ENCODE assay signal across 1 cellular context in the genomic region with DNA sequence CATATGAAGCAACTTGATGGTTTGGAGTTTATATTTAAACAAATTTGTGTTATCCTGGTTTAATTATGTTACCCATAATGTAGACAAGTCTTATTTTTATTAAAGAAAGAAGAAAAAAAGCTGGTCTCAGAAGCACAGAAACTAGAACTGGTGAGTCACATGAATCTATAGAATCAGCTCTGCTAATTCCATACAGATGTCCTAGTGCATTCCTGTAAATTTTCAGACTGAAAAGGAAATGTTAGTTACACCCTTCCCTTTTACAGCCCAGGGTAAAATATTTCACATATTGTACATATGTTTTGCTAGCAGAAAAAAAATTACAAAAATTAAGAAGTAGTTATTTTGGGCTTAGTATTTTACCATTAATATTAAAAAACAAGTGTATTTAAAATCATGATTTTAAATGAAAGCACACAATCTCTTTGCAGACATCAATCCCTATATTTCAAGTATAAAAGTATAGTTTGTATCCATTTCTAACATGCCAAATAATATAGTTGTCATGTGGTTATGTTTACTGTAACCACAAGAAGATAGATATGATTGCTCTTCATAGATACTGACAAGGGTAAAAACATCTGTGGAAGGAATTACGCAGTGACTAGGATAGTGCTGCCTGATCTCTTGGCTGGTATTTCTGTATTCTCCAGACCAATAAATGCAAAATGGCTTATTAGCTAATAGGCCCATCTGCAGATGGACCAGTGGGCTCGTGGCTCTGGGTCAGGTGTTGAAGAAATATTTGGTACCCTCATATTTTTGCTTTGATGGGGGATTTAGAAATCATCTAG.
TF ChIP-seq lines count a peak whose summit lies in the region.

No MANE protein-coding gene starts in this region.

TF ChIP-seq in A549, 52 proteins besides CTCF, POLR2A, EP300 and RAD21 (continued from another document):
- TF ChIP-seq, protein P1, sequence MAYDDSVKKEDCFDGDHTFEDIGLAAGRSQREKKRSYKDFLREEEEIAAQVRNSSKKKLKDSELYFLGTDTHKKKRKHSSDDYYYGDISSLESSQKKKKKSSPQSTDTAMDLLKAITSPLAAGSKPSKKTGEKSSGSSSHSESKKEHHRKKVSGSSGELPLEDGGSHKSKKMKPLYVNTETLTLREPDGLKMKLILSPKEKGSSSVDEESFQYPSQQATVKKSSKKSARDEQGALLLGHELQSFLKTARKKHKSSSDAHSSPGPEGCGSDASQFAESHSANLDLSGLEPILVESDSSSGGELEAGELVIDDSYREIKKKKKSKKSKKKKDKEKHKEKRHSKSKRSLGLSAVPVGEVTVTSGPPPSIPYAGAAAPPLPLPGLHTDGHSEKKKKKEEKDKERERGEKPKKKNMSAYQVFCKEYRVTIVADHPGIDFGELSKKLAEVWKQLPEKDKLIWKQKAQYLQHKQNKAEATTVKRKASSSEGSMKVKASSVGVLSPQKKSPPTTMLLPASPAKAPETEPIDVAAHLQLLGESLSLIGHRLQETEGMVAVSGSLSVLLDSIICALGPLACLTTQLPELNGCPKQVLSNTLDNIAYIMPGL (CRISPR knock-in tag; IDR thresholded peaks at IDR 0.05; ENCODE audit: borderline replicate concordance): no peak
- TF ChIP-seq POLR2AphosphoS2 (conservative IDR thresholded peaks at IDR 0.05; ENCODE audit: low read length) (no peak), EHF (CRISPR knock-in tag; IDR thresholded peaks at IDR 0.05) (no peak), KDM5A (IDR thresholded peaks at IDR 0.05) (no peak), NFE2L2 (conservative IDR thresholded peaks at IDR 0.05; ENCODE audit: low read length) (no peak), TP53 (CRISPR knock-in tag; IDR thresholded peaks at IDR 0.05) (no peak), JUN (IDR thresholded peaks at IDR 0.05) (no peak), CHD2 (IDR thresholded peaks at IDR 0.05; ENCODE audit: low read length, partially characterized antibody) (no peak), ZNF302 (CRISPR knock-in tag; IDR thresholded peaks at IDR 0.05) (no peak), BHLHE40 (IDR thresholded peaks at IDR 0.05; ENCODE audit: low read depth, low read length) (no peak), JUNB (IDR thresholded peaks at IDR 0.05) (no peak), HEYL (CRISPR knock-in tag; IDR thresholded peaks at IDR 0.05) (no peak), ZSCAN20 (CRISPR knock-in tag; IDR thresholded peaks at IDR 0.05) (no peak), HOXB13 (CRISPR knock-in tag; IDR thresholded peaks at IDR 0.05; ENCODE audit: low read depth) (no peak)
- TF ChIP-seq, protein P2, sequence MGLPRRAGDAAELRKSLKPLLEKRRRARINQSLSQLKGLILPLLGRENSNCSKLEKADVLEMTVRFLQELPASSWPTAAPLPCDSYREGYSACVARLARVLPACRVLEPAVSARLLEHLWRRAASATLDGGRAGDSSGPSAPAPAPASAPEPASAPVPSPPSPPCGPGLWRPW (IDR thresholded peaks at IDR 0.05): no peak
- TF ChIP-seq, protein P3, sequence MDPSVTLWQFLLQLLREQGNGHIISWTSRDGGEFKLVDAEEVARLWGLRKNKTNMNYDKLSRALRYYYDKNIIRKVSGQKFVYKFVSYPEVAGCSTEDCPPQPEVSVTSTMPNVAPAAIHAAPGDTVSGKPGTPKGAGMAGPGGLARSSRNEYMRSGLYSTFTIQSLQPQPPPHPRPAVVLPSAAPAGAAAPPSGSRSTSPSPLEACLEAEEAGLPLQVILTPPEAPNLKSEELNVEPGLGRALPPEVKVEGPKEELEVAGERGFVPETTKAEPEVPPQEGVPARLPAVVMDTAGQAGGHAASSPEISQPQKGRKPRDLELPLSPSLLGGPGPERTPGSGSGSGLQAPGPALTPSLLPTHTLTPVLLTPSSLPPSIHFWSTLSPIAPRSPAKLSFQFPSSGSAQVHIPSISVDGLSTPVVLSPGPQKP (IDR thresholded peaks at IDR 0.05; ENCODE audit: low read depth, low read length): no peak
- TF ChIP-seq, protein P4, sequence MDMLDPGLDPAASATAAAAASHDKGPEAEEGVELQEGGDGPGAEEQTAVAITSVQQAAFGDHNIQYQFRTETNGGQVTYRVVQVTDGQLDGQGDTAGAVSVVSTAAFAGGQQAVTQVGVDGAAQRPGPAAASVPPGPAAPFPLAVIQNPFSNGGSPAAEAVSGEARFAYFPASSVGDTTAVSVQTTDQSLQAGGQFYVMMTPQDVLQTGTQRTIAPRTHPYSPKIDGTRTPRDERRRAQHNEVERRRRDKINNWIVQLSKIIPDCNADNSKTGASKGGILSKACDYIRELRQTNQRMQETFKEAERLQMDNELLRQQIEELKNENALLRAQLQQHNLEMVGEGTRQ (IDR thresholded peaks at IDR 0.05): no peak
- TF ChIP-seq, protein P5, sequence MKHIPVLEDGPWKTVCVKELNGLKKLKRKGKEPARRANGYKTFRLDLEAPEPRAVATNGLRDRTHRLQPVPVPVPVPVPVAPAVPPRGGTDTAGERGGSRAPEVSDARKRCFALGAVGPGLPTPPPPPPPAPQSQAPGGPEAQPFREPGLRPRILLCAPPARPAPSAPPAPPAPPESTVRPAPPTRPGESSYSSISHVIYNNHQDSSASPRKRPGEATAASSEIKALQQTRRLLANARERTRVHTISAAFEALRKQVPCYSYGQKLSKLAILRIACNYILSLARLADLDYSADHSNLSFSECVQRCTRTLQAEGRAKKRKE (CRISPR knock-in tag; IDR thresholded peaks at IDR 0.05; ENCODE audit: low read depth): no peak
TF ChIP-seq in A549: peak in this region for 0.
